22 cellular contexts compared by ENCODE assay signal in genomic region chr18:78564030-78564429, GRCh38.
"Had no signal": no experiment of that assay in that cellular context is flagged by ENCODE, and none has a peak within 500 bp of the region (broad histone marks: within the 10 kb centered on the region; RNA-seq: fewer than 3 reads in every experiment).

No MANE protein-coding gene starts in this region.

- H3K4me3 ChIP-seq: colonic mucosa, esophagus muscularis mucosa, gastroesophageal sphincter, heart left ventricle, hepatocyte, left lung, lower lobe of right lung, mucosa of descending colon had no signal

- H3K36me3 ChIP-seq: colonic mucosa, esophagus muscularis mucosa, gastroesophageal sphincter, heart left ventricle, left lung, lower lobe of right lung had no signal

- H3K27ac ChIP-seq: colonic mucosa, esophagus muscularis mucosa, foreskin keratinocyte, gastroesophageal sphincter, heart left ventricle, hepatocyte, left lung, lower lobe of right lung had no signal

- H3K27ac Mint-ChIP-seq: dendritic cell treated with granulocyte-macrophage colony-stimulating factor and Interleukin-4, amounts not matched to agents 40 ng/mL and 50 ng/mL, for 4 days; immature natural killer cell; mesothelial cell of epicardium had no signal

- H3K4me1 ChIP-seq: colonic mucosa, esophagus muscularis mucosa, foreskin keratinocyte, gastroesophageal sphincter, heart left ventricle, left lung, lower lobe of right lung had no signal

- H3K9me3 ChIP-seq: colonic mucosa, lower lobe of right lung had no signal

- H3K36me3 Mint-ChIP-seq: mesothelial cell of epicardium had no signal

- H3K4me2 ChIP-seq: hepatocyte had no signal

- H2AFZ ChIP-seq: hepatocyte had no signal

- FAIRE-seq: endothelial cell of umbilical vein, frontal cortex had no signal

- DNase-seq: colonic mucosa; cortex of kidney; effector CD4-positive, alpha-beta T cell; effector memory CD4-positive, alpha-beta T cell; foreskin keratinocyte; heart left ventricle; hypothalamus; immature natural killer cell; islet precursor cell; left cardiac atrium; left lung; left ventricle myocardium superior; lower lobe of right lung; mesenchymal stem cell; mucosa of descending colon had no signal

- H3K27me3 ChIP-seq: colonic mucosa, foreskin keratinocyte, hepatocyte had no signal

- ATAC-seq: foreskin keratinocyte, gastroesophageal sphincter, heart left ventricle, left cardiac atrium, left lung, left ventricle myocardium superior, lower lobe of right lung, mucosa of descending colon had no signal

- H3K4me3 Mint-ChIP-seq: dendritic cell treated with granulocyte-macrophage colony-stimulating factor and Interleukin-4, amounts not matched to agents 40 ng/mL and 50 ng/mL, for 4 days; immature natural killer cell; mesothelial cell of epicardium had no signal

- H3K4me1 Mint-ChIP-seq: immature natural killer cell, mesothelial cell of epicardium had no signal

- H3K79me2 ChIP-seq: hepatocyte had no signal
